ENCODE assay signal across 19 cellular contexts in genomic region chr3:153180860-153181372, GRCh38. TPM values are rescaled to one million over a fixed set of nuclear protein-coding genes. Genes with fewer than 3 reads are reported as not detected.
DNase-seq lines count a peak whose midpoint lies in the region; ATAC-seq, FAIRE-seq and TF ChIP-seq lines count a peak whose summit lies in the region.
"Had no signal": no experiment of that assay in that cellular context is flagged by ENCODE, and none has a peak within 500 bp of the region (broad histone marks: within the 10 kb centered on the region; RNA-seq: fewer than 3 reads in every experiment).

No MANE protein-coding gene starts in this region.

- H3K4me3 ChIP-seq in NB4 (ENCODE audit: low read depth, low read length), result no peak overlapping the region
- H3K4me3 ChIP-seq in astrocyte (ENCODE audit: insufficient read depth, low read depth, low read length), result no peak overlapping the region
- H3K4me3 ChIP-seq in mesenchymal stem cell (ENCODE audit: insufficient read depth in 1 of 2, low read depth in 1 of 2, low read length in 2 of 2), result no peak overlapping the region
- H3K4me3 ChIP-seq: BLaER1 had no signal

- H3K79me2 ChIP-seq in astrocyte (ENCODE audit: insufficient read depth, low read length), result no peaks in the 10 kb centered on the region

- H3K9ac ChIP-seq in astrocyte (ENCODE audit: low read length) (no peak overlapping the region), mesenchymal stem cell (ENCODE audit: low read length) (no peak overlapping the region)
- H3K9ac ChIP-seq: BLaER1 had no signal

- ATAC-seq in GM18502 (IDR thresholded peaks at IDR 0.05; ENCODE audit: poor library complexity, unreplicated experiment) (no peak), GM18505 (IDR thresholded peaks at IDR 0.05; ENCODE audit: unreplicated experiment) (no peak)
- ATAC-seq: Panc1, Right ventricle myocardium inferior had no signal

- H3K4me2 ChIP-seq in astrocyte (ENCODE audit: low read length) (no peak overlapping the region), mesenchymal stem cell (ENCODE audit: low read length, poor library complexity, severe bottlenecking) (no peak overlapping the region)
- H3K4me2 ChIP-seq: BLaER1 had no signal

- no peak overlapping the region for H2BK120ac ChIP-seq in mesenchymal stem cell (ENCODE audit: low read depth, low read length)

- no peak overlapping the region for H2AK5ac ChIP-seq in mesenchymal stem cell (ENCODE audit: low read length, severe bottlenecking)

- FAIRE-seq in H54 (lab: Jason Lieb, UNC), result peak; percentile 27
- peak; percentile 58 for FAIRE-seq in astrocyte (lab: Jason Lieb, UNC)
- FAIRE-seq: GM18507 had no signal

- no peak overlapping the region for H2BK12ac ChIP-seq in mesenchymal stem cell (ENCODE audit: low read length in 2 of 2)

- H2BK15ac ChIP-seq in mesenchymal stem cell (ENCODE audit: low read depth, poor library complexity, severe bottlenecking), result no peak overlapping the region

- H3K4me1 ChIP-seq in astrocyte (ENCODE audit: insufficient read depth, low read length) (no peaks in the 10 kb centered on the region), mesenchymal stem cell (ENCODE audit: control insufficient read depth, insufficient read depth, low read depth, low read length) (no peaks in the 10 kb centered on the region)

- peaks cover 3% of the 10 kb centered on the region for H3K4me1 Mint-ChIP-seq in astrocyte (ENCODE audit: low read depth, unreplicated experiment)

- H3K27me3 ChIP-seq in astrocyte (ENCODE audit: insufficient read depth, low read length) (no peaks in the 10 kb centered on the region), mesenchymal stem cell (ENCODE audit: control insufficient read depth in 1 of 2, insufficient read depth in 1 of 2, low read length in 2 of 2) (no peaks in the 10 kb centered on the region)
- H3K27me3 ChIP-seq: BLaER1 had no signal

- no peak overlapping the region for H3K27ac ChIP-seq in astrocyte (ENCODE audit: low read depth, low read length)
- H3K27ac ChIP-seq in mesenchymal stem cell (ENCODE audit: low read length, poor library complexity, severe bottlenecking), result no peak overlapping the region
- H3K27ac ChIP-seq: BLaER1 had no signal

- H3K9me3 ChIP-seq in astrocyte (ENCODE audit: insufficient read depth, low read depth, low read length) (no peaks in the 10 kb centered on the region), mesenchymal stem cell (ENCODE audit: control insufficient read depth, low read length) (peaks cover 7% of the 10 kb centered on the region)

- TF ChIP-seq CTCF in NB4 (IDR thresholded peaks at IDR 0.05; ENCODE audit: low read depth, low read length), result no peak
- no peak for TF ChIP-seq CTCF in astrocyte (IDR thresholded peaks at IDR 0.05; ENCODE audit: insufficient read depth, low read depth, low read length)

- H2BK5ac ChIP-seq in mesenchymal stem cell (ENCODE audit: low read depth, low read length, poor library complexity, severe bottlenecking), result no peak overlapping the region

- H3K36me3 ChIP-seq in astrocyte (ENCODE audit: insufficient read depth, low read length) (no peaks in the 10 kb centered on the region), mesenchymal stem cell (ENCODE audit: control insufficient read depth in 1 of 2, insufficient read depth in 2 of 2, low read depth in 1 of 2, low read length in 2 of 2) (peaks cover 3 to 6% of the 10 kb centered on the region in 2 experiments)
- H3K36me3 ChIP-seq: BLaER1 had no signal

- 100% methylated on average over 1 of the region's 1 CpG for WGBS in mesenchymal stem cell

- no peak overlapping the region for H3K18ac ChIP-seq in mesenchymal stem cell (ENCODE audit: low read depth in 1 of 2, low read length in 2 of 2)

- H3K27ac Mint-ChIP-seq in astrocyte (ENCODE audit: unreplicated experiment), result no peak overlapping the region
- H3K27ac Mint-ChIP-seq: IgD-negative memory B cell had no signal

- H2AFZ ChIP-seq in astrocyte (ENCODE audit: low read depth, low read length) (no peak overlapping the region), mesenchymal stem cell (ENCODE audit: low read depth, low read length) (no peak overlapping the region)

- no peak for DNase-seq in H54 (ENCODE audit: insufficient read length, low spot score)
- peak; percentile 66 for DNase-seq in NB4 (ENCODE audit: low read depth)
- no peak for DNase-seq in astrocyte (ENCODE audit: low read depth)
- peak; percentile 21 for DNase-seq in mesenchymal stem cell
- no peak for DNase-seq in GOT3 (lab: John Stamatoyannopoulos, UW)
- DNase-seq: DMS 273 treated with DMSO at 0.1 percent for 48 hours; NCI-H1092 treated with DMSO at 0.1 percent for 48 hours; NCI-H1694; NCI-H2107; NCI-H345; NCI-H69; NK-92 treated with Interleukin-12 subunit alpha and Interleukin-12 subunit beta, amount 100 ng/mL, for 24 hours had no signal

- no peak overlapping the region for H3K4me3 Mint-ChIP-seq in astrocyte (ENCODE audit: unreplicated experiment)
- H3K4me3 Mint-ChIP-seq: IgD-negative memory B cell had no signal

- no peak overlapping the region for H4K91ac ChIP-seq in mesenchymal stem cell (ENCODE audit: low read length)

- H4K20me1 ChIP-seq in astrocyte (ENCODE audit: insufficient read depth, low read length), result no peaks in the 10 kb centered on the region
- H4K20me1 ChIP-seq: BLaER1 had no signal

- H4K8ac ChIP-seq in mesenchymal stem cell (ENCODE audit: low read length), result no peak overlapping the region

- H3K4ac ChIP-seq in mesenchymal stem cell (ENCODE audit: low read depth in 1 of 2, low read length in 2 of 2), result no peak overlapping the region

- no peak overlapping the region for H3K23ac ChIP-seq in mesenchymal stem cell (ENCODE audit: low read length in 2 of 2)

- no peaks in the 10 kb centered on the region for H3K27me3 Mint-ChIP-seq in astrocyte (ENCODE audit: low read depth, unreplicated experiment)
- H3K27me3 Mint-ChIP-seq: IgD-negative memory B cell had no signal

- no peaks in the 10 kb centered on the region for H3K9me3 Mint-ChIP-seq in astrocyte (ENCODE audit: unreplicated experiment)

- no peak overlapping the region for H3K14ac ChIP-seq in mesenchymal stem cell (ENCODE audit: low read length in 2 of 2)

- no peaks in the 10 kb centered on the region for H3K79me1 ChIP-seq in mesenchymal stem cell (replicated peaks; ENCODE audit: low read length, poor library complexity, severe bottlenecking)

- TF ChIP-seq POLR2A in H54 (IDR thresholded peaks at IDR 0.05; ENCODE audit: low read depth, low read length), result no peak
- no peak for TF ChIP-seq POLR2A in NB4 (IDR thresholded peaks at IDR 0.05; ENCODE audit: extremely low read depth, insufficient read length)
- no peak for TF ChIP-seq POLR2A in GM18505 (IDR thresholded peaks at IDR 0.05; ENCODE audit: borderline replicate concordance, extremely low read depth, insufficient read depth, insufficient read length)

- H3K36me3 Mint-ChIP-seq in astrocyte (ENCODE audit: low read depth, unreplicated experiment), result peaks cover 14% of the 10 kb centered on the region

RNA-seq across cellular contexts. Expression of gene RAP2B, which starts 18.9 kb away (rescaled TPM):
- 42.2 and 45.4 TPM in 2 replicates for total RNA-seq in astrocyte
- 9.5 TPM for polyA plus RNA-seq in mesenchymal stem cell (2013, experiment 1 of 2)
- polyA plus RNA-seq in mesenchymal stem cell (2013, experiment 2 of 2), result 10.1 TPM

Comparison
In these comparisons a context has a peak if more than half of its experiments do, and no peak if none do; other contexts are left out.
1. DNase-seq: peak in NB4 (single experiment) and mesenchymal stem cell (single experiment); none in H54 (single experiment), astrocyte (single experiment) and GOT3 (single experiment).